8 cellular contexts compared by ENCODE assay signal in genomic region chr21:46297311-46298082, GRCh38. TPM values are rescaled to one million over a fixed set of nuclear protein-coding genes. Genes with fewer than 3 reads are reported as not detected.
DNase-seq lines count a peak whose midpoint lies in the region; ATAC-seq, FAIRE-seq and TF ChIP-seq lines count a peak whose summit lies in the region.

No MANE protein-coding gene starts in this region.

- no TSS peak for BruUV-seq in HepG2 (replicated peaks; lab: Mats Ljungman, UMichigan)

- H3K9ac ChIP-seq in HepG2 (ENCODE audit: insufficient read depth, low read depth, low read length), result no peak overlapping the region

- TF ChIP-seq CTCF in bronchial epithelial cell (IDR thresholded peaks at IDR 0.05; ENCODE audit: insufficient read depth, low read length, severe bottlenecking), result no peak
- no peak for TF ChIP-seq CTCF in HepG2 (CRISPR knock-in tag; IDR thresholded peaks at IDR 0.05)
- TF ChIP-seq CTCF in testis (IDR thresholded peaks at IDR 0.05), result no peak

- in situ Hi-C loops in HepG2 (cut with HindIII; ENCODE audit: extremely low pct_ligation_motif_present, low pct_unique_long_range_greater_than_20kb), result no loop called here

- H3K27ac ChIP-seq in HepG2 (ENCODE audit: extremely low read length, insufficient read depth, low read length) (no peak overlapping the region), testis (peak overlapping the region; percentile 79)

- WGBS in HepG2 (ENCODE audit: low lambda C conversion rate), result 96% methylated on average over 77 of the region's 77 CpGs
- WGBS in testis, 2 donors, result 4 to 6% methylated on average over 31 to 67 of the region's 77 CpGs

- H3K4me3 ChIP-seq in bronchial epithelial cell (ENCODE audit: low read depth, low read length), result peak overlapping the region; percentile 38
- H3K4me3 ChIP-seq in HepG2 (replicated peaks in 1 of 3; ENCODE audit: insufficient read depth in 1 of 3, low read depth in 2 of 3, low read length in 3 of 3), result no peak overlapping the region
- peak overlapping the region; percentile 37 to 40 for H3K4me3 ChIP-seq in testis

- peaks cover 22% of the 10 kb centered on the region; the same call in 1 of the 2 replicates for H3K4me1 ChIP-seq in HepG2 (ENCODE audit: insufficient read depth, low read length)
- H3K4me1 ChIP-seq in testis, result peaks cover 11% of the 10 kb centered on the region

- H3K79me2 ChIP-seq in HepG2 (ENCODE audit: insufficient read depth, low read length), result no peaks in the 10 kb centered on the region

- no peak for TF ChIP-seq EP300 in HepG2 (IDR thresholded peaks at IDR 0.05; ENCODE audit: low read depth in 2 of 2, low read length in 2 of 2)
- TF ChIP-seq EP300 in HepG2 (CRISPR knock-in tag; IDR thresholded peaks at IDR 0.05; ENCODE audit: borderline replicate concordance), result no peak

- no peaks in the 10 kb centered on the region for H4K20me1 ChIP-seq in HepG2 (ENCODE audit: insufficient read depth, low read length)

- CTCF ChIA-PET in HepG2 (lab: Yijun Ruan, JAX; ENCODE audit: low intra/inter-chr PET ratio, low total read pairs), result no interaction called here

- intact Hi-C loops in HepG2 (cut with micrococcal nuclease; ENCODE audit: unreplicated experiment) (no loop called here), testis (cut with DNase I; ENCODE audit: low total_unique reads) (no loop called here)

- no peak overlapping the region for H2AFZ ChIP-seq in HepG2 (ENCODE audit: low read length)

- TF ChIP-seq RAD21 in HepG2 (CRISPR knock-in tag; IDR thresholded peaks at IDR 0.05), result no peak

- H3K4me2 ChIP-seq in HepG2 (ENCODE audit: low read depth, low read length), result no peak overlapping the region

- H3K36me3 ChIP-seq in bronchial epithelial cell (ENCODE audit: control insufficient read depth, insufficient read depth, low read length), result peaks cover 3% of the 10 kb centered on the region
- peaks cover 0 to 12% of the 10 kb centered on the region in 2 experiments; a peak in 1 of 5 replicates for H3K36me3 ChIP-seq in HepG2 (replicated peaks in 1 of 2; ENCODE audit: control insufficient read depth in 1 of 2, insufficient read depth in 2 of 2, low read length in 2 of 2)
- H3K36me3 ChIP-seq in testis (ENCODE audit: low read depth, missing control alignments), result no peaks in the 10 kb centered on the region

- FAIRE-seq in bronchial epithelial cell (lab: Jason Lieb, UNC) (no peak), HepG2 (lab: Jason Lieb, UNC) (no peak), GM12891 (lab: Jason Lieb, UNC) (no peak)

- H3K27me3 ChIP-seq in bronchial epithelial cell (ENCODE audit: control insufficient read depth, insufficient read depth, low read length), result no peaks in the 10 kb centered on the region
- no peaks in the 10 kb centered on the region for H3K27me3 ChIP-seq in HepG2 (ENCODE audit: control insufficient read depth in 1 of 2, insufficient read depth in 2 of 2, low read length in 2 of 2)
- H3K27me3 ChIP-seq in testis, result no peaks in the 10 kb centered on the region

- TF ChIP-seq POLR2A in HepG2 (IDR thresholded peaks at IDR 0.05; ENCODE audit: insufficient read depth in 1 of 2, low read depth in 2 of 2, low read length in 2 of 2), result no peak
- TF ChIP-seq POLR2A in testis (IDR thresholded peaks at IDR 0.05), result no peak
- no peak for TF ChIP-seq POLR2A in GM12891 (IDR thresholded peaks at IDR 0.05; ENCODE audit: low read depth, low read length)

- no peaks in the 10 kb centered on the region for H3K9me3 ChIP-seq in HepG2 (ENCODE audit: low read length)
- no peaks in the 10 kb centered on the region for H3K9me3 ChIP-seq in testis

- DNase-seq in NCI-H748 (lab: John Stamatoyannopoulos, UW; ENCODE audit: unreplicated experiment) (peak; percentile 48), NCI-H748 treated with DMSO at 0.1 percent for 48 hours (lab: John Stamatoyannopoulos, UW) (no peak), bronchial epithelial cell (ENCODE audit: low read depth) (no peak), HepG2 (ENCODE audit: low spot score) (no peak), testis (peak; percentile 32), GM12891 (ENCODE audit: insufficient read length, low spot score) (no peak), islet precursor cell (no peak)

- POLR2A ChIA-PET in HepG2 (lab: Yijun Ruan, JAX), result no interaction called here

- ATAC-seq in HepG2 (no peak), HG03432 (IDR thresholded peaks at IDR 0.05; ENCODE audit: unreplicated experiment) (no peak)

RNA-seq across cellular contexts. Expression of gene YBEY, which starts 11.4 kb away (rescaled TPM):
- total RNA-seq in bronchial epithelial cell (15.4 and 17.4 TPM in 2 replicates), HepG2 (2016; rRNA removed; fragmentation: Illumina TruSeq; extraction: Trizol) (6.5 and 8.9 TPM in 2 replicates), testis (10 to 100 TPM; 50.7 to 55.0 TPM)
- 2.8 and 4.9 TPM in 2 replicates for total RNA-seq in HepG2 (2016; cell fraction: cytosol; rRNA removed; fragmentation: Illumina TruSeq; extraction: Trizol; ENCODE audit: low read depth)
- 6.7 and 7.5 TPM in 2 replicates for total RNA-seq in HepG2 (2016; cell fraction: insoluble cytoplasmic fraction; rRNA removed; fragmentation: Illumina TruSeq; extraction: Trizol)
- 4.8 and 5.5 TPM in 2 replicates for total RNA-seq in HepG2 (2016; cell fraction: membrane; rRNA removed; fragmentation: Illumina TruSeq; extraction: Trizol)
- 5.0 and 6.0 TPM in 2 replicates for total RNA-seq in HepG2 (2016; cell fraction: nucleus; rRNA removed; fragmentation: Illumina TruSeq; extraction: Trizol)
- polyA plus RNA-seq in HepG2 (2011; rRNA removed) (8.3 and 8.9 TPM in 2 replicates), testis (ENCODE audit: insufficient read depth, low read depth, low replicate concordance) (141 TPM)
- 6.4 and 8.2 TPM in 2 replicates for polyA plus RNA-seq in HepG2 (2011; cell fraction: cytosol; rRNA removed)
- polyA plus RNA-seq in HepG2 (2011; cell fraction: nucleus; rRNA removed), result 9.0 and 12.5 TPM in 2 replicates
- 7.7 and 8.4 TPM in 2 replicates for polyA plus RNA-seq in HepG2 (2012)
- polyA plus RNA-seq in HepG2 (2016; cell fraction: cytosol; fragmentation: Illumina TruSeq; extraction: Trizol; ENCODE audit: low read depth), result 2.9 and 3.8 TPM in 2 replicates
- polyA plus RNA-seq in HepG2 (2016; cell fraction: insoluble cytoplasmic fraction; fragmentation: Illumina TruSeq; extraction: Trizol; ENCODE audit: low read depth), result 7.5 and 8.5 TPM in 2 replicates
- 3.3 and 4.2 TPM in 2 replicates for polyA plus RNA-seq in HepG2 (2016; cell fraction: membrane; fragmentation: Illumina TruSeq; extraction: Trizol; ENCODE audit: low read depth)
- polyA plus RNA-seq in HepG2 (2016; cell fraction: nucleus; fragmentation: Illumina TruSeq; extraction: Trizol; ENCODE audit: insufficient read depth, low read depth), result 10.1 and 10.6 TPM in 2 replicates
- polyA minus RNA-seq in HepG2 (2011; rRNA and poly(A)+ RNA removed; ENCODE audit: low replicate concordance), result 4.6 and 9.6 TPM in 2 replicates
- polyA minus RNA-seq in HepG2 (2011; cell fraction: cytosol; rRNA and poly(A)+ RNA removed), result 1.9 and 3.3 TPM in 2 replicates
- 14.9 and 15.4 TPM in 2 replicates for polyA minus RNA-seq in HepG2 (2011; cell fraction: nucleus; rRNA and poly(A)+ RNA removed)
- polyA plus RNA-seq in GM12891 (2012; ENCODE audit: low read depth, missing spikeins), result 20.5 TPM

RNA-seq across cellular contexts. Expression of gene MCM3AP, which starts 12.1 kb away (rescaled TPM):
- total RNA-seq in bronchial epithelial cell (70.8 and 80.5 TPM in 2 replicates), HepG2 (2016; rRNA removed; fragmentation: Illumina TruSeq; extraction: Trizol) (54.7 and 63.5 TPM in 2 replicates), testis (100 to 1,000 TPM; 107 to 136 TPM)
- total RNA-seq in HepG2 (2016; cell fraction: cytosol; rRNA removed; fragmentation: Illumina TruSeq; extraction: Trizol; ENCODE audit: low read depth), result 6.1 and 8.7 TPM in 2 replicates
- total RNA-seq in HepG2 (2016; cell fraction: insoluble cytoplasmic fraction; rRNA removed; fragmentation: Illumina TruSeq; extraction: Trizol), result 52.6 and 60.2 TPM in 2 replicates
- 16.9 and 20.2 TPM in 2 replicates for total RNA-seq in HepG2 (2016; cell fraction: membrane; rRNA removed; fragmentation: Illumina TruSeq; extraction: Trizol)
- total RNA-seq in HepG2 (2016; cell fraction: nucleus; rRNA removed; fragmentation: Illumina TruSeq; extraction: Trizol), result 60.4 and 72.1 TPM in 2 replicates
- polyA plus RNA-seq in HepG2 (2011; rRNA removed) (27.0 and 31.6 TPM in 2 replicates), testis (ENCODE audit: insufficient read depth, low read depth, low replicate concordance) (68.3 TPM)
- 18.8 and 21.4 TPM in 2 replicates for polyA plus RNA-seq in HepG2 (2011; cell fraction: cytosol; rRNA removed)
- 115 TPM in 2 replicates for polyA plus RNA-seq in HepG2 (2011; cell fraction: nucleus; rRNA removed)
- polyA plus RNA-seq in HepG2 (2012), result 35.0 and 42.0 TPM in 2 replicates
- polyA plus RNA-seq in HepG2 (2016; cell fraction: cytosol; fragmentation: Illumina TruSeq; extraction: Trizol; ENCODE audit: low read depth), result 2.1 and 2.9 TPM in 2 replicates
- 37.3 and 48.4 TPM in 2 replicates for polyA plus RNA-seq in HepG2 (2016; cell fraction: insoluble cytoplasmic fraction; fragmentation: Illumina TruSeq; extraction: Trizol; ENCODE audit: low read depth)
- 4.8 and 5.8 TPM in 2 replicates for polyA plus RNA-seq in HepG2 (2016; cell fraction: membrane; fragmentation: Illumina TruSeq; extraction: Trizol; ENCODE audit: low read depth)
- 136 and 140 TPM in 2 replicates for polyA plus RNA-seq in HepG2 (2016; cell fraction: nucleus; fragmentation: Illumina TruSeq; extraction: Trizol; ENCODE audit: insufficient read depth, low read depth)
- 55.5 and 59.3 TPM in 2 replicates for polyA minus RNA-seq in HepG2 (2011; rRNA and poly(A)+ RNA removed; ENCODE audit: low replicate concordance)
- polyA minus RNA-seq in HepG2 (2011; cell fraction: cytosol; rRNA and poly(A)+ RNA removed), result 42.6 and 43.4 TPM in 2 replicates
- polyA minus RNA-seq in HepG2 (2011; cell fraction: nucleus; rRNA and poly(A)+ RNA removed), result 105 and 113 TPM in 2 replicates
- 38.5 TPM for polyA plus RNA-seq in GM12891 (2012; ENCODE audit: low read depth, missing spikeins)

RNA-seq across cellular contexts. Expression of gene C21orf58, which starts 26.2 kb away (rescaled TPM):
- total RNA-seq in bronchial epithelial cell (0.53 and 0.77 TPM in 2 replicates), HepG2 (2016; rRNA removed; fragmentation: Illumina TruSeq; extraction: Trizol) (3.3 and 6.8 TPM in 2 replicates), testis (10 to 100 TPM; 13.7 to 21.6 TPM)
- total RNA-seq in HepG2 (2016; cell fraction: cytosol; rRNA removed; fragmentation: Illumina TruSeq; extraction: Trizol; ENCODE audit: low read depth), result 5.2 and 5.5 TPM in 2 replicates
- 2.2 and 7.3 TPM in 2 replicates for total RNA-seq in HepG2 (2016; cell fraction: insoluble cytoplasmic fraction; rRNA removed; fragmentation: Illumina TruSeq; extraction: Trizol)
- 4.4 and 5.0 TPM in 2 replicates for total RNA-seq in HepG2 (2016; cell fraction: membrane; rRNA removed; fragmentation: Illumina TruSeq; extraction: Trizol)
- total RNA-seq in HepG2 (2016; cell fraction: nucleus; rRNA removed; fragmentation: Illumina TruSeq; extraction: Trizol), result 7.9 and 14.5 TPM in 2 replicates
- polyA plus RNA-seq in HepG2 (2011; rRNA removed) (3.2 and 3.5 TPM in 2 replicates), testis (ENCODE audit: insufficient read depth, low read depth, low replicate concordance) (13.6 TPM)
- 0.99 and 1.6 TPM in 2 replicates for polyA plus RNA-seq in HepG2 (2011; cell fraction: cytosol; rRNA removed)
- 17.6 and 27.7 TPM in 2 replicates for polyA plus RNA-seq in HepG2 (2011; cell fraction: nucleus; rRNA removed)
- polyA plus RNA-seq in HepG2 (2012), result 1.3 and 2.8 TPM in 2 replicates
- polyA plus RNA-seq in HepG2 (2016; cell fraction: cytosol; fragmentation: Illumina TruSeq; extraction: Trizol; ENCODE audit: low read depth), result 0.69 and 0.97 TPM in 2 replicates
- 1.4 and 2.3 TPM in 2 replicates for polyA plus RNA-seq in HepG2 (2016; cell fraction: insoluble cytoplasmic fraction; fragmentation: Illumina TruSeq; extraction: Trizol; ENCODE audit: low read depth)
- 1.4 and 1.5 TPM in 2 replicates for polyA plus RNA-seq in HepG2 (2016; cell fraction: membrane; fragmentation: Illumina TruSeq; extraction: Trizol; ENCODE audit: low read depth)
- polyA plus RNA-seq in HepG2 (2016; cell fraction: nucleus; fragmentation: Illumina TruSeq; extraction: Trizol; ENCODE audit: insufficient read depth, low read depth), result 19.1 and 20.8 TPM in 2 replicates
- polyA minus RNA-seq in HepG2 (2011; rRNA and poly(A)+ RNA removed; ENCODE audit: low replicate concordance), result 12.3 and 40.6 TPM in 2 replicates
- 2.3 and 2.5 TPM in 2 replicates for polyA minus RNA-seq in HepG2 (2011; cell fraction: cytosol; rRNA and poly(A)+ RNA removed)
- polyA minus RNA-seq in HepG2 (2011; cell fraction: nucleus; rRNA and poly(A)+ RNA removed), result 11.2 and 15.3 TPM in 2 replicates
- 7.6 TPM for polyA plus RNA-seq in GM12891 (2012; ENCODE audit: low read depth, missing spikeins)

RNA-seq across cellular contexts. Expression of gene PCNT, which starts 26.5 kb away (rescaled TPM):
- total RNA-seq in bronchial epithelial cell (11.1 and 11.3 TPM in 2 replicates), HepG2 (2016; rRNA removed; fragmentation: Illumina TruSeq; extraction: Trizol) (12.2 and 12.4 TPM in 2 replicates), testis (100 to 1,000 TPM; 116 to 169 TPM)
- 11.8 and 13.7 TPM in 2 replicates for total RNA-seq in HepG2 (2016; cell fraction: cytosol; rRNA removed; fragmentation: Illumina TruSeq; extraction: Trizol; ENCODE audit: low read depth)
- total RNA-seq in HepG2 (2016; cell fraction: insoluble cytoplasmic fraction; rRNA removed; fragmentation: Illumina TruSeq; extraction: Trizol), result 9.9 and 13.1 TPM in 2 replicates
- 6.9 and 8.5 TPM in 2 replicates for total RNA-seq in HepG2 (2016; cell fraction: membrane; rRNA removed; fragmentation: Illumina TruSeq; extraction: Trizol)
- total RNA-seq in HepG2 (2016; cell fraction: nucleus; rRNA removed; fragmentation: Illumina TruSeq; extraction: Trizol), result 24.8 and 28.6 TPM in 2 replicates
- polyA plus RNA-seq in HepG2 (2011; rRNA removed) (5.6 and 7.4 TPM in 2 replicates), testis (ENCODE audit: insufficient read depth, low read depth, low replicate concordance) (44.7 TPM)
- 2.5 and 3.7 TPM in 2 replicates for polyA plus RNA-seq in HepG2 (2011; cell fraction: cytosol; rRNA removed)
- 25.9 and 37.1 TPM in 2 replicates for polyA plus RNA-seq in HepG2 (2011; cell fraction: nucleus; rRNA removed)
- polyA plus RNA-seq in HepG2 (2012), result 6.5 and 6.9 TPM in 2 replicates
- polyA plus RNA-seq in HepG2 (2016; cell fraction: cytosol; fragmentation: Illumina TruSeq; extraction: Trizol; ENCODE audit: low read depth), result 1.0 and 1.4 TPM in 2 replicates
- 8.8 and 9.4 TPM in 2 replicates for polyA plus RNA-seq in HepG2 (2016; cell fraction: insoluble cytoplasmic fraction; fragmentation: Illumina TruSeq; extraction: Trizol; ENCODE audit: low read depth)
- polyA plus RNA-seq in HepG2 (2016; cell fraction: membrane; fragmentation: Illumina TruSeq; extraction: Trizol; ENCODE audit: low read depth), result 1.3 and 2.7 TPM in 2 replicates
- 46.6 and 55.1 TPM in 2 replicates for polyA plus RNA-seq in HepG2 (2016; cell fraction: nucleus; fragmentation: Illumina TruSeq; extraction: Trizol; ENCODE audit: insufficient read depth, low read depth)
- polyA minus RNA-seq in HepG2 (2011; rRNA and poly(A)+ RNA removed; ENCODE audit: low replicate concordance), result 31.0 and 75.2 TPM in 2 replicates
- 4.6 and 7.0 TPM in 2 replicates for polyA minus RNA-seq in HepG2 (2011; cell fraction: cytosol; rRNA and poly(A)+ RNA removed)
- 17.2 and 19.3 TPM in 2 replicates for polyA minus RNA-seq in HepG2 (2011; cell fraction: nucleus; rRNA and poly(A)+ RNA removed)
- polyA plus RNA-seq in GM12891 (2012; ENCODE audit: low read depth, missing spikeins), result 26.9 TPM

Comparison
In these comparisons a context has a peak if more than half of its experiments do, and no peak if none do; other contexts are left out.
1. DNase-seq: peak in NCI-H748 (single experiment) and testis (single experiment); none in NCI-H748 treated with DMSO at 0.1 percent for 48 hours (single experiment), bronchial epithelial cell (single experiment), HepG2 (single experiment), GM12891 (single experiment) and islet precursor cell (single experiment).
2. H3K4me3 ChIP-seq: peak in bronchial epithelial cell (single experiment) and testis (2 of 2); none in HepG2 (0 of 3).